ENCODE assay signal across 8 cellular contexts in genomic region chrX:79270401-79270800, GRCh38.
DNase-seq lines count a peak whose midpoint lies in the region; ATAC-seq and TF ChIP-seq lines count a peak whose summit lies in the region.

No MANE protein-coding gene starts in this region.

- TF ChIP-seq CTCF in activated CD8-positive, alpha-beta T cell treated with anti-CD3 and anti-CD28 coated beads for 36 hours (IDR thresholded peaks at IDR 0.05) = peak; percentile 62

- H3K4me3 Mint-ChIP-seq in activated CD8-positive, alpha-beta T cell treated with anti-CD3 and anti-CD28 coated beads for 36 hours = peak overlapping the region; percentile 32

- peak; percentile 96 for ATAC-seq in GM21447 (IDR thresholded peaks at IDR 0.05; ENCODE audit: unreplicated experiment)
- peak; percentile 97 for ATAC-seq in activated CD8-positive, alpha-beta T cell treated with anti-CD3 and anti-CD28 coated beads for 36 hours

- H3K27me3 Mint-ChIP-seq in activated CD8-positive, alpha-beta T cell treated with anti-CD3 and anti-CD28 coated beads for 36 hours = no peaks in the 10 kb centered on the region

- in situ Hi-C loops in KBM-7 (cut with MboI; ENCODE audit: low pct_unique_long_range_greater_than_20kb, low sequenced_read_pairs) = no loop called here

- H3K4me1 Mint-ChIP-seq in activated CD8-positive, alpha-beta T cell treated with anti-CD3 and anti-CD28 coated beads for 36 hours (ENCODE audit: low read depth) = peaks cover 43% of the 10 kb centered on the region

- peak; percentile 48 for DNase-seq in ELF-1 (ENCODE audit: low read depth, low spot score)
- DNase-seq in KBM-7 = peak; percentile 82
- peak; percentile 90 for DNase-seq in activated CD8-positive, alpha-beta T cell treated with anti-CD3 and anti-CD28 coated beads for 36 hours
- peak in 31 of 42 donors; percentile 1 to 55 (median 23) for DNase-seq in head of caudate nucleus
- DNase-seq in stimulated activated CD4-positive, alpha-beta T cell treated with anti-CD3 and anti-CD28 coated beads, TNF-alpha, amount 100 ng/mL, for 24 hours (ENCODE audit: low read depth in 3 of 3) = peak; percentile 45 to 70 (median 64)
- DNase-seq in DMS79 (lab: John Stamatoyannopoulos, UW) = no peak
- DNase-seq in NCI-H2029 treated with DMSO at 0.1 percent for 48 hours (lab: John Stamatoyannopoulos, UW) = no peak

- H3K36me3 Mint-ChIP-seq in activated CD8-positive, alpha-beta T cell treated with anti-CD3 and anti-CD28 coated beads for 36 hours (ENCODE audit: low read depth) = peaks cover 3% of the 10 kb centered on the region

- intact Hi-C loops in activated CD8-positive, alpha-beta T cell treated with anti-CD3 and anti-CD28 coated beads for 36 hours (cut with micrococcal nuclease) = loop anchor here (5.0 to 10.0 kb wide), 2 partner anchors 33 to 144 kb away; no protein-coding TSS in a partner anchor
- intact Hi-C loops in head of caudate nucleus (cut with DNase I) = no loop called here

- H3K27ac Mint-ChIP-seq in activated CD8-positive, alpha-beta T cell treated with anti-CD3 and anti-CD28 coated beads for 36 hours = peak overlapping the region; percentile 64

- POLR2A ChIA-PET in activated CD8-positive, alpha-beta T cell treated with anti-CD3 and anti-CD28 coated beads for 36 hours (lab: Charles Lee) = no interaction called here

- H3K9me3 Mint-ChIP-seq in activated CD8-positive, alpha-beta T cell treated with anti-CD3 and anti-CD28 coated beads for 36 hours = no peaks in the 10 kb centered on the region

- CTCF ChIA-PET in activated CD8-positive, alpha-beta T cell treated with anti-CD3 and anti-CD28 coated beads for 36 hours (lab: Charles Lee) = interaction anchor here (0.6 to 2.0 kb wide), 9 partner anchors 12 to 324 kb away, joined by 3 to 8 read pairs (median 3); no protein-coding TSS in a partner anchor

Comparison
In these comparisons a context has a peak if more than half of its experiments do, and no peak if none do; other contexts are left out.
1. DNase-seq: peak in ELF-1 (single experiment), KBM-7 (single experiment), activated CD8-positive, alpha-beta T cell treated with anti-CD3 and anti-CD28 coated beads for 36 hours (single experiment), head of caudate nucleus (31 of 42) and stimulated activated CD4-positive, alpha-beta T cell treated with anti-CD3 and anti-CD28 coated beads, TNF-alpha, amount 100 ng/mL, for 24 hours (3 of 3); none in DMS79 (single experiment) and NCI-H2029 treated with DMSO at 0.1 percent for 48 hours (single experiment).